Comparison of ENCODE assay signal across 9 cellular contexts in the genomic region with DNA sequence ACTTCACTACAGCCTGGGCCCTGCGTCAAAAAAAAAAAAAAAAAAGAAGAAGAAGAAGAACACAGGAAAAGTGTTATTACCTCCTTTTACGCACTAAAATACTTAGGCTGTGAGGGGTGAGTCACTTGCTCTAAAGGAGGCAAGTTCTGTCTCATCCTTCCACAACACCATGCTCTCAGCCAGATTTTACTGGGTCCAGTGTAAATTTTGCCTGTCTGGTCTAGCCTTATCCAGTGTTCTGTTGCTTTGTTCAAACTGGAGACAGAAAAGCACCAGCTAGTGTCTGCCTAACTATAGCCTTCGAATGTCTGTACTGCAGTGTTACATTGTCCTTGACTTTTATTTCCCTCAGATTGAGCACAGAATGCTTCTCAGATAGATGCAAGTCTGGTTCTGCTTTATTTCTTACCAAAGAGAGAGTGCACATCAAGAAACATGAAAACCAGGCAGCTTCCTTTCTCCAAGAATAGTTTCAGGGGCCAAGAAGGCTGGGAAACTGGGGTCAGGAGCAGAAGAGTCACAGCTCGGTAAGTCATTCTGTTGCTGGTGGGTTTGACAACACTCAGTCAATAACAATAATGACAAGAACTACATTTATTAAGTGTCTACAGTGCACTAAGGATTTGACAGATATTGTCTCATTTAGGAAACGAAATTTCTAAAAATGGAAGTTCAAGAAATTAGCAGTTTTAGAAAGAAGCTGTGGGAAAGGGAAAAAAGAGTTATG. TPM values are rescaled to one million over a fixed set of nuclear protein-coding genes. Genes with fewer than 3 reads are reported as not detected.
DNase-seq lines count a peak whose midpoint lies in the region; ATAC-seq and TF ChIP-seq lines count a peak whose summit lies in the region.
"Had no signal": no experiment of that assay in that cellular context is flagged by ENCODE, and none has a peak within 500 bp of the region (broad histone marks: within the 10 kb centered on the region; RNA-seq: fewer than 3 reads in every experiment).

No MANE protein-coding gene starts in this region.

- no peaks in the 10 kb centered on the region for H3K79me1 ChIP-seq in mesenchymal stem cell (replicated peaks; ENCODE audit: low read length, poor library complexity, severe bottlenecking)

- no peak overlapping the region for H3K4me2 ChIP-seq in mesenchymal stem cell (ENCODE audit: low read length, poor library complexity, severe bottlenecking)

- no peak overlapping the region for H3K14ac ChIP-seq in mesenchymal stem cell (ENCODE audit: low read length in 2 of 2)

- peak overlapping the region; percentile 5; the same call in 1 of the 2 replicates for H3K4me3 Mint-ChIP-seq in HFFc6

- no peak for TF ChIP-seq CTCF in GM12865 (IDR thresholded peaks at IDR 0.05; ENCODE audit: insufficient read depth, low read depth, low read length, missing control alignments)
- TF ChIP-seq CTCF in HFFc6 (IDR thresholded peaks at IDR 0.05) = no peak
- no peak for TF ChIP-seq CTCF in omental fat pad (IDR thresholded peaks at IDR 0.05)

- no peak for ATAC-seq in omental fat pad (ENCODE audit: low FRiP score)

- no peak overlapping the region for H4K8ac ChIP-seq in mesenchymal stem cell (ENCODE audit: low read length)

- no peak overlapping the region for H3K4ac ChIP-seq in mesenchymal stem cell (ENCODE audit: low read depth in 1 of 2, low read length in 2 of 2)

- H3K4me1 Mint-ChIP-seq in HFFc6 (ENCODE audit: low read depth) = peaks cover 11% of the 10 kb centered on the region

- H3K9me3 ChIP-seq in mesenchymal stem cell (ENCODE audit: control insufficient read depth, low read length) = no peaks in the 10 kb centered on the region

- no peak overlapping the region for H2BK15ac ChIP-seq in mesenchymal stem cell (ENCODE audit: low read depth, poor library complexity, severe bottlenecking)

- peaks cover 6% of the 10 kb centered on the region for H3K27me3 Mint-ChIP-seq in HFFc6 (ENCODE audit: insufficient read depth)

- H2BK12ac ChIP-seq in mesenchymal stem cell (ENCODE audit: low read length in 2 of 2) = no peak overlapping the region

- peaks cover 4% of the 10 kb centered on the region for H3K4me1 ChIP-seq in mesenchymal stem cell (ENCODE audit: control insufficient read depth, insufficient read depth, low read depth, low read length)

- H3K9me3 Mint-ChIP-seq in HFFc6 = no peaks in the 10 kb centered on the region

- peak; percentile 45 for DNase-seq in GM12865 (ENCODE audit: low read depth)
- peak; percentile 20 for DNase-seq in HFFc6
- peak; percentile 79 for DNase-seq in MV-4-11 (lab: John Stamatoyannopoulos, UW)
- peak; percentile 78 for DNase-seq in mesenchymal stem cell
- no peak for DNase-seq in stimulated activated CD8-positive, alpha-beta memory T cell treated with anti-CD3 and anti-CD28 coated beads, Interleukin-4, amount 100 ng/mL, for 48 hours
- no peak for DNase-seq in activated naive CD4-positive, alpha-beta T cell (lab: John Stamatoyannopoulos, UW)
- DNase-seq in omental fat pad (ENCODE audit: low spot score) = no peak
- no peak for DNase-seq in stimulated activated CD4-positive, alpha-beta T cell treated with anti-CD3 and anti-CD28 coated beads, Interleukin-4, amount 100 ng/mL, for 4 hours

- no peaks in the 10 kb centered on the region for H3K36me3 Mint-ChIP-seq in HFFc6 (ENCODE audit: low read depth)

- H3K9ac ChIP-seq in mesenchymal stem cell (ENCODE audit: low read length) = peak overlapping the region; percentile 86

- no peak overlapping the region for H3K27ac ChIP-seq in mesenchymal stem cell (ENCODE audit: low read length, poor library complexity, severe bottlenecking)

- H4K91ac ChIP-seq in mesenchymal stem cell (ENCODE audit: low read length) = no peak overlapping the region

- H2BK5ac ChIP-seq in mesenchymal stem cell (ENCODE audit: low read depth, low read length, poor library complexity, severe bottlenecking) = no peak overlapping the region

- H3K4me3 ChIP-seq in GM12865 (ENCODE audit: low read depth, low read length) = peak overlapping the region; percentile 29
- H3K4me3 ChIP-seq in mesenchymal stem cell (ENCODE audit: insufficient read depth in 1 of 2, low read depth in 1 of 2, low read length in 2 of 2) = peak overlapping the region in 1 of 2 experiments; percentile 61

- no peak overlapping the region for H3K27ac Mint-ChIP-seq in HFFc6

- H3K36me3 ChIP-seq in mesenchymal stem cell (ENCODE audit: control insufficient read depth in 1 of 2, insufficient read depth in 2 of 2, low read depth in 1 of 2, low read length in 2 of 2) = no peaks in the 10 kb centered on the region

- H2AFZ ChIP-seq in mesenchymal stem cell (ENCODE audit: low read depth, low read length) = no peak overlapping the region

- no peak overlapping the region for H2AK5ac ChIP-seq in mesenchymal stem cell (ENCODE audit: low read length, severe bottlenecking)

- H2BK120ac ChIP-seq in mesenchymal stem cell (ENCODE audit: low read depth, low read length) = no peak overlapping the region

- 25% methylated on average over 3 of the region's 5 CpGs for WGBS in mesenchymal stem cell

- no peak overlapping the region for H3K23ac ChIP-seq in mesenchymal stem cell (ENCODE audit: low read length in 2 of 2)

- H3K18ac ChIP-seq in mesenchymal stem cell (ENCODE audit: low read depth in 1 of 2, low read length in 2 of 2) = peak overlapping the region in 1 of 2 experiments; percentile 48

- peaks cover 0 to 3% of the 10 kb centered on the region in 2 experiments for H3K27me3 ChIP-seq in mesenchymal stem cell (ENCODE audit: control insufficient read depth in 1 of 2, insufficient read depth in 1 of 2, low read length in 2 of 2)

RNA-seq across cellular contexts. Expression of gene MSGN1, which starts 3.1 kb away (rescaled TPM):
- not detected for total RNA-seq in HFFc6 (2021; fragmentation: NEBNext Ultra II Directional; extraction: Animal tissue kit (Norgen Biotek cat#: 25700))
- polyA plus RNA-seq in mesenchymal stem cell (2013, experiment 1 of 2) = not detected
- polyA plus RNA-seq in mesenchymal stem cell (2013, experiment 2 of 2) = not detected
- not detected for total RNA-seq in omental fat pad
- total RNA-seq: H1 had no signal
- polyA plus RNA-seq: H1 had no signal

RNA-seq across cellular contexts. Expression of gene GEN1, which starts 59.2 kb away (rescaled TPM):
- total RNA-seq in HFFc6 (2021; fragmentation: NEBNext Ultra II Directional; extraction: Animal tissue kit (Norgen Biotek cat#: 25700)) = 10 to 100 TPM in 5 of 6 experiments, 1 to 10 TPM in 1; 9.8 to 16.5 (median 13.1) TPM
- polyA plus RNA-seq in mesenchymal stem cell (2013, experiment 1 of 2) = 2.2 TPM
- polyA plus RNA-seq in mesenchymal stem cell (2013, experiment 2 of 2) = 2.6 TPM
- total RNA-seq in omental fat pad = 1 to 10 TPM; 2.3 to 8.8 (median 6.7) TPM

RNA-seq across cellular contexts. Expression of gene SMC6, which starts 59.6 kb away (rescaled TPM):
- 10 to 100 TPM; 13.4 to 17.6 (median 16.6) TPM for total RNA-seq in HFFc6 (2021; fragmentation: NEBNext Ultra II Directional; extraction: Animal tissue kit (Norgen Biotek cat#: 25700))
- polyA plus RNA-seq in mesenchymal stem cell (2013, experiment 1 of 2) = 21.0 TPM
- polyA plus RNA-seq in mesenchymal stem cell (2013, experiment 2 of 2) = 21.2 TPM
- total RNA-seq in omental fat pad = 10 to 100 TPM in 3 of 4 donors, 1 to 10 TPM in 1; 8.9 to 18.6 (median 12.0) TPM

Comparison
In these comparisons a context has a peak if more than half of its experiments do, and no peak if none do; other contexts are left out.
1. DNase-seq: peak in GM12865 (single experiment), HFFc6 (single experiment), MV-4-11 (single experiment) and mesenchymal stem cell (single experiment); none in stimulated activated CD8-positive, alpha-beta memory T cell treated with anti-CD3 and anti-CD28 coated beads, Interleukin-4, amount 100 ng/mL, for 48 hours (single experiment), activated naive CD4-positive, alpha-beta T cell (0 of 4), omental fat pad (single experiment) and stimulated activated CD4-positive, alpha-beta T cell treated with anti-CD3 and anti-CD28 coated beads, Interleukin-4, amount 100 ng/mL, for 4 hours (0 of 2).